Comparison of ENCODE assay signal across 19 cellular contexts in genomic region chr18:23176701-23177432, GRCh38.
"Had no signal": no experiment of that assay in that cellular context is flagged by ENCODE, and none has a peak within 500 bp of the region (broad histone marks: within the 10 kb centered on the region; RNA-seq: fewer than 3 reads in every experiment).

No MANE protein-coding gene starts in this region.

- H3K27ac Mint-ChIP-seq: mesothelial cell of epicardium, neural progenitor cell had no signal

- H3K9me3 ChIP-seq: gastrocnemius medialis, left ventricle myocardium inferior, psoas muscle, sigmoid colon had no signal

- H3K9me3 Mint-ChIP-seq: immature natural killer cell, mesothelial cell of epicardium, natural killer cell, neural progenitor cell had no signal

- DNase-seq: central memory CD4-positive, alpha-beta T cell; effector CD4-positive, alpha-beta T cell; gastrocnemius medialis; glutamatergic neuron; immature natural killer cell; left ventricle myocardium inferior; natural killer cell; occipital lobe; psoas muscle; sigmoid colon; stimulated activated CD4-positive, alpha-beta T cell treated with anti-CD3 and anti-CD28 coated beads, Interleukin-12 subunit alpha, Interleukin-12 subunit beta, amount 100 ng/mL, for 4 hours; stimulated activated naive CD4-positive, alpha-beta T cell treated with Interleukin-2 at 50 U/mL for 16 hours; trophoblast cell had no signal

- H3K36me3 Mint-ChIP-seq: immature natural killer cell, mesothelial cell of epicardium, natural killer cell, neural progenitor cell had no signal

- H3K27ac ChIP-seq: coronary artery, gastrocnemius medialis, left ventricle myocardium inferior, neural progenitor cell, parathyroid adenoma, psoas muscle, sigmoid colon, skin epidermis had no signal

- H3K36me3 ChIP-seq: gastrocnemius medialis, left ventricle myocardium inferior, neural progenitor cell, sigmoid colon had no signal

- H3K4me2 ChIP-seq: neural progenitor cell had no signal

- H3K4me1 ChIP-seq: gastrocnemius medialis, psoas muscle, sigmoid colon had no signal

- H2AFZ ChIP-seq: neural progenitor cell, parathyroid adenoma had no signal

- H3K4me3 ChIP-seq: coronary artery, gastrocnemius medialis, left ventricle myocardium inferior, neural progenitor cell, psoas muscle, sigmoid colon, skin epidermis had no signal

- H3K4me3 Mint-ChIP-seq: immature natural killer cell, mesothelial cell of epicardium, natural killer cell, neural progenitor cell had no signal

- H3K27me3 ChIP-seq: gastrocnemius medialis, neural progenitor cell, sigmoid colon had no signal

- ATAC-seq: esophagus mucosa, gastrocnemius medialis, natural killer cell, psoas muscle had no signal

- H3K9ac ChIP-seq: neural progenitor cell, parathyroid adenoma had no signal
